In the genomic region with DNA sequence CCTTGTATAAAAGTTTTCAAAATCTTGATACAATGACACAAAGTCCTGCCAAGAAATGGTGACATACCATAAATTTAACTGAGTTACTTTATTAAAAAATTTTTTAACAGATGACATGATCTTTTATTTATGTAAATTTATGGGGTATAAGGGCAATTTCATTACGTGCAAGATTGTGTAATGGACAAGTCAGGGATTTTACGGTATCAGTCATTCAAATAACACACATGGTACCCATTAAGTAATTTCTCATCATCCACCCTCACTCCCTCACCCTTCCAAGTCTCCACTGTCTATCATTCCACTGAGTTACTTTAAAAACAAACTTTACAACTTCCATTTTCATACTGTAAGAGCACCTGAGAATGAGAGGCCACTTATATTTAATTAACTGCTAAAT, we compare ENCODE assay signal across 25 cellular contexts. TPM values are rescaled to one million over a fixed set of nuclear protein-coding genes. Genes with fewer than 3 reads are reported as not detected.
DNase-seq lines count a peak whose midpoint lies in the region; ATAC-seq and TF ChIP-seq lines count a peak whose summit lies in the region.
"Had no signal": no experiment of that assay in that cellular context is flagged by ENCODE, and none has a peak within 500 bp of the region (broad histone marks: within the 10 kb centered on the region; RNA-seq: fewer than 3 reads in every experiment).

No MANE protein-coding gene starts in this region.

- H3K9me3 Mint-ChIP-seq in MCF 10A (ENCODE audit: unreplicated experiment) = no peaks in the 10 kb centered on the region
- H3K9me3 Mint-ChIP-seq in natural killer cell = no peaks in the 10 kb centered on the region
- no peaks in the 10 kb centered on the region for H3K9me3 Mint-ChIP-seq in naive thymus-derived CD8-positive, alpha-beta T cell
- no peaks in the 10 kb centered on the region for H3K9me3 Mint-ChIP-seq in H9
- H3K9me3 Mint-ChIP-seq: central memory CD8-positive, alpha-beta T cell; stimulated activated naive CD8-positive, alpha-beta T cell treated with anti-CD3 and anti-CD28 coated beads, Interleukin-15, amount 100 ng/mL, for 72 hours had no signal

- no peaks in the 10 kb centered on the region for H3K4me1 Mint-ChIP-seq in MCF 10A (ENCODE audit: insufficient read depth, unreplicated experiment)
- H3K4me1 Mint-ChIP-seq in natural killer cell = peaks cover 26 to 32% of the 10 kb centered on the region in 2 donors
- peaks cover 6 to 34% (median 26%) of the 10 kb centered on the region in 4 donors for H3K4me1 Mint-ChIP-seq in naive thymus-derived CD8-positive, alpha-beta T cell
- peaks cover 5 to 10% of the 10 kb centered on the region in 2 experiments for H3K4me1 Mint-ChIP-seq in H9

- no peak overlapping the region for H3T11ph ChIP-seq in H9 (ENCODE audit: low read length)

- H3K4me3 Mint-ChIP-seq in MCF 10A (ENCODE audit: unreplicated experiment) (no peak overlapping the region), natural killer cell (no peak overlapping the region), H9 (no peak overlapping the region)
- H3K4me3 Mint-ChIP-seq in naive thymus-derived CD8-positive, alpha-beta T cell = no peak overlapping the region
- H3K4me3 Mint-ChIP-seq: activated naive CD8-positive, alpha-beta T cell treated with anti-CD3 and anti-CD28 coated beads, Interleukin-2, amount 10 ng/mL, durations not matched to agents 7 days and 5 days; B cell; IgD-negative memory B cell; stimulated activated naive CD8-positive, alpha-beta T cell treated with anti-CD3 and anti-CD28 coated beads, Interleukin-15, amount 100 ng/mL, for 72 hours had no signal

- no peak overlapping the region for H3K4ac ChIP-seq in H9 (ENCODE audit: low read depth, low read length)

- CTCF ChIA-PET in MCF 10A (lab: Yijun Ruan, JAX) (interaction anchor here (0.8 to 1.4 kb wide), 3 partner anchors 32 to 120 kb away, joined by 3 read pairs; no protein-coding TSS in a partner anchor), mammary epithelial cell (lab: Charles Lee; ENCODE audit: low non-redundant PET) (no interaction called here)

- no peak overlapping the region for H2AFZ ChIP-seq in mammary epithelial cell (ENCODE audit: low read depth, low read length)
- no peak overlapping the region for H2AFZ ChIP-seq in H9 (ENCODE audit: low read length)

- H2AK5ac ChIP-seq in H9 (ENCODE audit: insufficient read length, low read length) = no peak overlapping the region

- H3K79me2 ChIP-seq in mammary epithelial cell (ENCODE audit: insufficient read depth, low read length) (peaks cover 80% of the 10 kb centered on the region), H9 (ENCODE audit: insufficient read depth, low read length) (no peaks in the 10 kb centered on the region; the same call in 1 of the 2 replicates)

- H3K4me1 ChIP-seq in mammary epithelial cell (ENCODE audit: insufficient read depth, low read length) = peaks cover 5% of the 10 kb centered on the region
- H3K4me1 ChIP-seq in H9 (ENCODE audit: insufficient read depth, low read length) = no peaks in the 10 kb centered on the region

- DNase-seq in MCF 10A (ENCODE audit: unreplicated experiment) (no peak), mammary epithelial cell (no peak), dedifferentiated amniotic fluid mesenchymal stem cell (ENCODE audit: extremely low spot score) (peak; percentile 31), natural killer cell (no peak), superior temporal gyrus (ENCODE audit: extremely low spot score) (no peak), H9 (no peak)
- no peak for DNase-seq in naive thymus-derived CD8-positive, alpha-beta T cell
- no peak for DNase-seq in stimulated activated naive CD4-positive, alpha-beta T cell (lab: John Stamatoyannopoulos, UW)
- DNase-seq: 8988T; activated effector memory CD4-positive, alpha-beta T cell treated with Interleukin-2 at 50 U/mL for 16 hours; activated naive CD8-positive, alpha-beta T cell treated with anti-CD3 and anti-CD28 coated beads, Interleukin-2, amount 10 ng/mL, durations not matched to agents 7 days and 5 days; DMS53; foreskin melanocyte; GF-D8; NCI-H2029 treated with DMSO at 0.1 percent for 48 hours; NCI-H82; pancreas; right cardiac atrium; stimulated activated CD4-positive, alpha-beta T cell treated with anti-CD3 and anti-CD28 coated beads, Interleukin-4, amount 100 ng/mL, for 4 hours; stimulated activated naive CD8-positive, alpha-beta T cell treated with anti-CD3 and anti-CD28 coated beads, Interleukin-15, amount 100 ng/mL, for 72 hours; T-helper 9 cell; trophoblast cell had no signal

- ATAC-seq in natural killer cell = no peak
- no peak for ATAC-seq in naive thymus-derived CD8-positive, alpha-beta T cell
- ATAC-seq: pancreas; right cardiac atrium; stimulated activated naive CD8-positive, alpha-beta T cell treated with anti-CD3 and anti-CD28 coated beads, Interleukin-15, amount 100 ng/mL, for 72 hours had no signal

- no peak overlapping the region for H2BK12ac ChIP-seq in H9 (ENCODE audit: insufficient read length, low read depth, low read length)

- H3K4me2 ChIP-seq in mammary epithelial cell (ENCODE audit: insufficient read depth, low read depth, low read length) = no peak overlapping the region
- no peak overlapping the region for H3K4me2 ChIP-seq in H9 (ENCODE audit: insufficient read depth, insufficient read length, low read length)

- H2BK120ac ChIP-seq in H9 (ENCODE audit: low read depth, low read length, poor library complexity, severe bottlenecking) = no peak overlapping the region

- H2BK15ac ChIP-seq in H9 (ENCODE audit: low read depth, low read length) = no peak overlapping the region

- in situ Hi-C loops in mammary epithelial cell (cut with MboI; ENCODE audit: low sequenced_read_pairs in 2 of 2) = no loop called here

- H3K18ac ChIP-seq in H9 (ENCODE audit: insufficient read length, low read depth, low read length) = no peak overlapping the region

- BruUV-seq in MCF 10A (replicated peaks; lab: Mats Ljungman, UMichigan) = no TSS peak
- no TSS peak for BruUV-seq in mammary epithelial cell (replicated peaks; lab: Mats Ljungman, UMichigan)

- no peaks in the 10 kb centered on the region for H3K23me2 ChIP-seq in H9 (ENCODE audit: insufficient read length, low read depth, low read length, poor library complexity, severe bottlenecking)

- no peaks in the 10 kb centered on the region for H3K9me3 ChIP-seq in mammary epithelial cell (replicated peaks; ENCODE audit: insufficient read depth, low read length)
- H3K9me3 ChIP-seq in H9 (ENCODE audit: control insufficient read depth, low read depth, low read length) = no peaks in the 10 kb centered on the region
- H3K9me3 ChIP-seq: pancreas had no signal

- peaks cover 6% of the 10 kb centered on the region for H3K36me3 ChIP-seq in mammary epithelial cell (ENCODE audit: insufficient read depth, low read length)
- H3K36me3 ChIP-seq: pancreas had no signal

- TF ChIP-seq CTCF in MCF 10A (IDR thresholded peaks at IDR 0.05; ENCODE audit: unreplicated experiment) (no peak), mammary epithelial cell (conservative IDR thresholded peaks at IDR 0.05 in 1 of 2, IDR thresholded peaks at IDR 0.05 in 1 of 2; ENCODE audit: extremely low read depth in 1 of 2, insufficient read depth in 1 of 2, low read depth in 1 of 2, low read length in 2 of 2) (no peak), natural killer cell (IDR thresholded peaks at IDR 0.05) (no peak), H9 (conservative IDR thresholded peaks at IDR 0.05) (no peak)

- H4K5ac ChIP-seq in H9 (ENCODE audit: insufficient read length, low read depth, low read length) = no peak overlapping the region

- no peak overlapping the region for H3K23ac ChIP-seq in H9 (ENCODE audit: insufficient read length, low read depth, low read length)

- H3K36me3 Mint-ChIP-seq in MCF 10A (ENCODE audit: insufficient read depth, unreplicated experiment) (no peaks in the 10 kb centered on the region), natural killer cell (no peaks in the 10 kb centered on the region), H9 (ENCODE audit: insufficient read depth in 1 of 3, low read depth in 3 of 3) (peaks cover 4 to 22% (median 17%) of the 10 kb centered on the region in 3 experiments; a peak in 6 of 7 replicates)
- peaks cover 0 to 46% (median 20%) of the 10 kb centered on the region in 3 donors for H3K36me3 Mint-ChIP-seq in naive thymus-derived CD8-positive, alpha-beta T cell

- H4K91ac ChIP-seq in H9 (ENCODE audit: insufficient read length, low read depth, low read length) = no peak overlapping the region

- H3K4me3 ChIP-seq in mammary epithelial cell (replicated peaks in 1 of 3; ENCODE audit: insufficient read depth in 1 of 3, low read depth in 2 of 3, low read length in 3 of 3) = no peak overlapping the region
- H3K4me3 ChIP-seq: pancreas had no signal

- no peak overlapping the region for H3K14ac ChIP-seq in H9 (ENCODE audit: insufficient read depth, low read length)

- H3K27me3 ChIP-seq in mammary epithelial cell (ENCODE audit: insufficient read depth, low read length) (no peaks in the 10 kb centered on the region), H9 (ENCODE audit: insufficient read depth, low read length) (0 out of 2 replicates have a peak, but pooled peaks cover 3% of the 10 kb centered on the region)
- H3K27me3 ChIP-seq: pancreas had no signal

- H2BK5ac ChIP-seq in H9 (ENCODE audit: insufficient read length, low read length) = no peak overlapping the region

- dilution Hi-C loops in mammary epithelial cell (cut with HindIII; ENCODE audit: low sequenced_read_pairs) = no loop called here

- H2BK20ac ChIP-seq in H9 (ENCODE audit: low read depth, low read length, poor library complexity, severe bottlenecking) = no peak overlapping the region

- H4K20me1 ChIP-seq in mammary epithelial cell (ENCODE audit: insufficient read depth, low read length) (no peaks in the 10 kb centered on the region), H9 (ENCODE audit: control insufficient read depth, insufficient read depth, insufficient read length) (no peaks in the 10 kb centered on the region)

- H3K27ac ChIP-seq in mammary epithelial cell (ENCODE audit: insufficient read depth, low read depth, low read length) (no peak overlapping the region), H9 (ENCODE audit: insufficient read length, low read depth, low read length) (no peak overlapping the region)
- H3K27ac ChIP-seq: pancreas had no signal

- peaks cover 4% of the 10 kb centered on the region for H3K79me1 ChIP-seq in H9 (ENCODE audit: insufficient read depth, low read depth, low read length, poor library complexity, severe bottlenecking)

- no peaks in the 10 kb centered on the region for H3K27me3 Mint-ChIP-seq in MCF 10A (ENCODE audit: insufficient read depth, unreplicated experiment)
- H3K27me3 Mint-ChIP-seq in natural killer cell (ENCODE audit: low read depth in 2 of 2) = no peaks in the 10 kb centered on the region
- H3K27me3 Mint-ChIP-seq in naive thymus-derived CD8-positive, alpha-beta T cell = no peaks in the 10 kb centered on the region
- H3K27me3 Mint-ChIP-seq in H9 (ENCODE audit: low read depth) = no peaks in the 10 kb centered on the region
- H3K27me3 Mint-ChIP-seq: activated naive CD8-positive, alpha-beta T cell treated with anti-CD3 and anti-CD28 coated beads, Interleukin-2, amount 10 ng/mL, durations not matched to agents 7 days and 5 days; B cell; central memory CD8-positive, alpha-beta T cell; IgD-negative memory B cell; stimulated activated naive CD8-positive, alpha-beta T cell treated with anti-CD3 and anti-CD28 coated beads, Interleukin-15, amount 100 ng/mL, for 72 hours had no signal

- POLR2A ChIA-PET in MCF 10A (lab: Yijun Ruan, JAX) = no interaction called here
- POLR2A ChIA-PET in naive thymus-derived CD8-positive, alpha-beta T cell (lab: Charles Lee) = no interaction called here

- no peak overlapping the region for H4K8ac ChIP-seq in H9 (replicated peaks; ENCODE audit: insufficient read length, low read depth, low read length)

- peak overlapping the region; percentile 16 for H3K27ac Mint-ChIP-seq in MCF 10A (ENCODE audit: low read depth, unreplicated experiment)
- H3K27ac Mint-ChIP-seq in natural killer cell = peak overlapping the region; percentile 77 to 87
- H3K27ac Mint-ChIP-seq in naive thymus-derived CD8-positive, alpha-beta T cell = peak overlapping the region in 2 of 10 donors; percentile 29 to 53
- H3K27ac Mint-ChIP-seq in H9 = no peak overlapping the region
- H3K27ac Mint-ChIP-seq: activated naive CD8-positive, alpha-beta T cell treated with anti-CD3 and anti-CD28 coated beads, Interleukin-2, amount 10 ng/mL, durations not matched to agents 7 days and 5 days had no signal

- no peak overlapping the region for H3K56ac ChIP-seq in H9 (ENCODE audit: insufficient read length, low read depth, low read length)

- H3K9ac ChIP-seq in mammary epithelial cell (ENCODE audit: insufficient read depth, low read length) (no peak overlapping the region), H9 (ENCODE audit: extremely low read depth, insufficient read length, low read length) (no peak overlapping the region)

- intact Hi-C loops in MCF 10A (cut with micrococcal nuclease) = no loop called here
- intact Hi-C loops in mammary epithelial cell (cut with micrococcal nuclease) = no loop called here
- intact Hi-C loops in natural killer cell (cut with micrococcal nuclease) = no loop called here

- 93% methylated on average over 2 of the region's 2 CpGs for WGBS in mammary epithelial cell (ENCODE audit: low coverage, missing lambda C conversion rate)
- no CpG with 5 or more reads among the region's 2 CpGs for WGBS in H9 (ENCODE audit: extremely low coverage, insufficient read length, low lambda C conversion rate)

RNA-seq across cellular contexts. Expression of a gene that starts 37.4 kb away (rescaled TPM):
- total RNA-seq in MCF 10A (2022) (10.3 and 15.8 TPM in 2 replicates), mammary epithelial cell (10 to 100 TPM; 38.7 to 47.2 TPM), natural killer cell (10 to 100 TPM; 35.2 to 58.6 (median 50.4) TPM), H9 (2021) (32.6 and 38.2 TPM in 2 replicates)
- 21.5 TPM for polyA plus RNA-seq in mammary epithelial cell
- 95.2 TPM for polyA minus RNA-seq in mammary epithelial cell
- 10 to 100 TPM; 22.6 to 26.0 TPM for total RNA-seq in naive thymus-derived CD8-positive, alpha-beta T cell
- 10 to 100 TPM; 10.0 to 11.8 (median 11.2) TPM for polyA plus RNA-seq in naive thymus-derived CD8-positive, alpha-beta T cell

Comparison
In these comparisons a context has a peak if more than half of its experiments do, and no peak if none do; other contexts are left out.
1. H3K27ac Mint-ChIP-seq: peak in MCF 10A (single experiment) and natural killer cell (2 of 2); none in H9 (0 of 3).